ENCODE assay signal across 9 cellular contexts in the genomic region with DNA sequence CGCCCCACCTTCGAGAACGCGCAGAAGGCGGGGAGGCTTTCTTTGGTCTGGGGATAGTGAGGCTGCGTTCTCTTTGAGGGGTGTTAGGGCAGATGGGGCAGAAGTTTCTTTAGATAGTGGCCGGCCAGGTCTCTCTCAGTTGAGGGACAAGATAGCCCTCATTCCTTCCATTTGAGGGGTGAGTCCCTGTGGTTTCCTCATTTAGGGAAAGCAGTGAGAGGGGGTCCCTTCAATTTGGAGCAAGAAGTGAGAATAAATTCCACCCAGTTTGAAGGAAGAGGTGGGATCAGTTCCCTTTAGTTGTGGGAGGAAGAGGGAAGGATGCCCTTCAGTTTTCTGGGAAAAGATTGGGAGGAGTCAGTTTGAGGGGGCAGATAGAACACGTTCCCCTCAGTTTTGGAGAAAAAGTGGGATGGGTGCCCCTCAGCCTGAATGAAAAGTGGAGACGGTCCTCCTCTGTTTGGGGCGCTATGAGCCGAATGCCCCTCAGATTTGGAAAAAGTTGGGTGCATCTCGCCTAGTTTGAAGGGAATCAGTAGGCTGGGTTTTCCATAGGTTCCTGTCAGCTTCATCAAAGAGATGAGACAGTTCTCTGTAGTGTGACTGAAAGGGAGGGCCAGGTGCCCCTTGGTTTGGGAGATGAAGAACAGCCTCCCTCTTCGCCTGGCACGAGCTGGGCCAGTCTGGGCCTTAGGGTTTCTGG. TPM values are rescaled to one million over a fixed set of nuclear protein-coding genes. Genes with fewer than 3 reads are reported as not detected.
A peak's percentile ranks its signal among the peaks of the same experiment; 100 is the strongest.
DNase-seq lines count a peak whose midpoint lies in the region; ATAC-seq and TF ChIP-seq lines count a peak whose summit lies in the region.
"Had no signal": no experiment of that assay in that cellular context is flagged by ENCODE, and none has a peak within 500 bp of the region (broad histone marks: within the 10 kb centered on the region; RNA-seq: fewer than 3 reads in every experiment).

No MANE protein-coding gene starts in this region.

- 6 to 7% methylated on average over 14 of the region's 14 CpGs for WGBS in ectodermal cell, 2 experiments

- H3K4me3 Mint-ChIP-seq in CD8-positive, alpha-beta memory T cell = peak overlapping the region; percentile 82 to 97 (median 91)
- H3K4me3 Mint-ChIP-seq in neural progenitor cell = peak overlapping the region; percentile 92

- peaks cover 31 to 56% (median 52%) of the 10 kb centered on the region in 3 donors for H3K4me1 Mint-ChIP-seq in CD8-positive, alpha-beta memory T cell
- H3K4me1 Mint-ChIP-seq in neural progenitor cell = peaks cover 27% of the 10 kb centered on the region

- H2AFZ ChIP-seq in neural progenitor cell (replicated peaks) = peak overlapping the region; percentile 96

- ATAC-seq in HG03280 (IDR thresholded peaks at IDR 0.05; ENCODE audit: unreplicated experiment) (no peak), HG02623 (IDR thresholded peaks at IDR 0.05; ENCODE audit: unreplicated experiment) (no peak)

- no peaks in the 10 kb centered on the region for H3K9me3 ChIP-seq in CD8-positive, alpha-beta memory T cell (ENCODE audit: low read length)
- H3K9me3 ChIP-seq in ectodermal cell (ENCODE audit: control insufficient read depth, low read length) = no peaks in the 10 kb centered on the region
- H3K9me3 ChIP-seq in neural progenitor cell (ENCODE audit: low read depth) = no peaks in the 10 kb centered on the region
- H3K9me3 ChIP-seq: adrenal gland had no signal

- H3K27me3 ChIP-seq in CD8-positive, alpha-beta memory T cell (ENCODE audit: insufficient read depth, low read length, poor library complexity, severe bottlenecking) = no peaks in the 10 kb centered on the region
- peaks cover 40% of the 10 kb centered on the region for H3K27me3 ChIP-seq in ectodermal cell (ENCODE audit: control insufficient read depth, insufficient read depth, low read length, poor library complexity, severe bottlenecking)
- peaks cover 41% of the 10 kb centered on the region for H3K27me3 ChIP-seq in neural progenitor cell

- peak overlapping the region; percentile 73 for H3K4me3 ChIP-seq in CD8-positive, alpha-beta memory T cell (ENCODE audit: low read length)
- H3K4me3 ChIP-seq in ectodermal cell (ENCODE audit: insufficient read depth, low read depth, low read length) (peak overlapping the region; percentile 63), neural progenitor cell (peak overlapping the region; percentile 64)

- POLR2A ChIA-PET in CD8-positive, alpha-beta memory T cell (lab: Charles Lee) = interaction anchor here (0.5 to 2.0 kb wide), 4 partner anchors 21 to 751 kb away, joined by 3 to 14 read pairs (median 4); a partner anchor contains a TSS
- POLR2A ChIA-PET in GM10248 (lab: Yijun Ruan, JAX) = interaction anchor here (0.6 to 2.4 kb wide), 8 partner anchors 9 to 206 kb away, joined by 4 to 11 read pairs (median 5); a partner anchor contains a TSS

- no peaks in the 10 kb centered on the region for H3K36me3 ChIP-seq in CD8-positive, alpha-beta memory T cell (ENCODE audit: insufficient read depth, low read length)
- H3K36me3 ChIP-seq in ectodermal cell (ENCODE audit: control insufficient read depth, insufficient read depth, low read length) (no peaks in the 10 kb centered on the region), neural progenitor cell (no peaks in the 10 kb centered on the region)
- H3K36me3 ChIP-seq: adrenal gland had no signal

- H3K4me2 ChIP-seq in neural progenitor cell = peak overlapping the region; percentile 92

- no peak for DNase-seq in CD8-positive, alpha-beta memory T cell
- peak; percentile 36 for DNase-seq in NAMALWA (ENCODE audit: low spot score)
- DNase-seq in neural progenitor cell (ENCODE audit: low spot score) = no peak
- DNase-seq in kidney glomerular epithelial cell (lab: John Stamatoyannopoulos, UW) = no peak
- no peak for DNase-seq in GM10248 (ENCODE audit: extremely low spot score)

- peaks cover 0 to 4% (median 0%) of the 10 kb centered on the region in 3 donors for H3K36me3 Mint-ChIP-seq in CD8-positive, alpha-beta memory T cell
- H3K36me3 Mint-ChIP-seq in neural progenitor cell = no peaks in the 10 kb centered on the region

- H3F3A ChIP-seq in neural progenitor cell (ENCODE audit: low read depth) = peaks cover 35% of the 10 kb centered on the region

- H3K79me2 ChIP-seq in neural progenitor cell (ENCODE audit: low read depth) = no peaks in the 10 kb centered on the region

- TF ChIP-seq CTCF in neural progenitor cell (IDR thresholded peaks at IDR 0.05) (no peak), GM10248 (IDR thresholded peaks at IDR 0.05; ENCODE audit: control extremely low read depth, extremely low read depth, low read depth, missing control alignments) (no peak)

- no peaks in the 10 kb centered on the region for H3K9me3 Mint-ChIP-seq in CD8-positive, alpha-beta memory T cell
- H3K9me3 Mint-ChIP-seq in neural progenitor cell = no peaks in the 10 kb centered on the region

- H3K9ac ChIP-seq in neural progenitor cell = no peak overlapping the region

- peak overlapping the region; percentile 54 to 97 (median 89) for H3K27ac Mint-ChIP-seq in CD8-positive, alpha-beta memory T cell
- H3K27ac Mint-ChIP-seq in neural progenitor cell = peak overlapping the region; percentile 87

- CTCF ChIA-PET in CD8-positive, alpha-beta memory T cell (lab: Charles Lee) = interaction anchor here (0.7 to 1.9 kb wide), 6 partner anchors 12 to 266 kb away, joined by 3 to 7 read pairs (median 3); a partner anchor contains a TSS
- CTCF ChIA-PET in GM10248 (lab: Yijun Ruan, JAX) = interaction anchor here (1.0 to 5.3 kb wide), 10 partner anchors 10 to 273 kb away, joined by 3 to 32 read pairs (median 5); a partner anchor contains a TSS

- peaks cover 48% of the 10 kb centered on the region for H3K4me1 ChIP-seq in CD8-positive, alpha-beta memory T cell (ENCODE audit: insufficient read depth, low read length)
- H3K4me1 ChIP-seq in ectodermal cell (ENCODE audit: control insufficient read depth, insufficient read depth, low read length) (peaks cover 30% of the 10 kb centered on the region), neural progenitor cell (peaks cover 25% of the 10 kb centered on the region)

- no peaks in the 10 kb centered on the region for H3K27me3 Mint-ChIP-seq in CD8-positive, alpha-beta memory T cell
- H3K27me3 Mint-ChIP-seq in neural progenitor cell (ENCODE audit: insufficient read depth, low read depth) = peaks cover 26% of the 10 kb centered on the region

- H3K27ac ChIP-seq in CD8-positive, alpha-beta memory T cell (ENCODE audit: low read depth, low read length) = peak overlapping the region; percentile 29
- no peak overlapping the region for H3K27ac ChIP-seq in ectodermal cell (ENCODE audit: insufficient read depth, low read depth, low read length, poor library complexity, severe bottlenecking)
- no peak overlapping the region for H3K27ac ChIP-seq in neural progenitor cell

- H4K20me1 ChIP-seq in neural progenitor cell (ENCODE audit: low read depth) = peaks cover 6% of the 10 kb centered on the region

RNA-seq across cellular contexts. Expression of a gene that starts 0.6 kb away (rescaled TPM):
- total RNA-seq in CD8-positive, alpha-beta memory T cell = 100 to 1,000 TPM; 111 to 117 TPM
- polyA plus RNA-seq in CD8-positive, alpha-beta memory T cell = 5.5 TPM
- polyA plus RNA-seq in ectodermal cell (2013, experiment 1 of 4) = 20.6 TPM
- polyA plus RNA-seq in ectodermal cell (2013, experiment 2 of 4) = 17.2 TPM
- polyA plus RNA-seq in ectodermal cell (2013, experiment 3 of 4) = 16.0 TPM
- 17.1 TPM for polyA plus RNA-seq in ectodermal cell (2013, experiment 4 of 4)
- 5.5 and 14.2 TPM in 2 replicates for total RNA-seq in neural progenitor cell (ENCODE audit: low replicate concordance)

RNA-seq across cellular contexts. Expression of a gene that starts 0.9 kb away (rescaled TPM):
- 1 to 10 TPM; 5.2 TPM for total RNA-seq in CD8-positive, alpha-beta memory T cell
- not detected for polyA plus RNA-seq in CD8-positive, alpha-beta memory T cell
- 3.1 TPM for polyA plus RNA-seq in ectodermal cell (2013, experiment 1 of 4)
- polyA plus RNA-seq in ectodermal cell (2013, experiment 2 of 4) = 3.3 TPM
- polyA plus RNA-seq in ectodermal cell (2013, experiment 3 of 4) = 3.5 TPM
- polyA plus RNA-seq in ectodermal cell (2013, experiment 4 of 4) = 3.8 TPM
- total RNA-seq in neural progenitor cell (ENCODE audit: low replicate concordance) = 2.5 and 4.2 TPM in 2 replicates

RNA-seq across cellular contexts. Expression of a gene that starts 20.9 kb away (rescaled TPM):
- total RNA-seq in CD8-positive, alpha-beta memory T cell = 10 to 100 TPM; 58.4 to 69.5 TPM
- 83.7 TPM for polyA plus RNA-seq in CD8-positive, alpha-beta memory T cell
- polyA plus RNA-seq in ectodermal cell (2013, experiment 1 of 4) = 34.1 TPM
- polyA plus RNA-seq in ectodermal cell (2013, experiment 2 of 4) = 38.5 TPM
- polyA plus RNA-seq in ectodermal cell (2013, experiment 3 of 4) = 33.7 TPM
- 34.7 TPM for polyA plus RNA-seq in ectodermal cell (2013, experiment 4 of 4)
- total RNA-seq in neural progenitor cell (ENCODE audit: low replicate concordance) = 27.3 and 39.4 TPM in 2 replicates

RNA-seq across cellular contexts. Expression of a gene that starts 31.5 kb away (rescaled TPM):
- 10 to 100 TPM; 25.3 to 29.3 TPM for total RNA-seq in CD8-positive, alpha-beta memory T cell
- 1.6 TPM for polyA plus RNA-seq in CD8-positive, alpha-beta memory T cell
- 6.3 TPM for polyA plus RNA-seq in ectodermal cell (2013, experiment 1 of 4)
- 10.4 TPM for polyA plus RNA-seq in ectodermal cell (2013, experiment 2 of 4)
- 5.7 TPM for polyA plus RNA-seq in ectodermal cell (2013, experiment 3 of 4)
- 9.2 TPM for polyA plus RNA-seq in ectodermal cell (2013, experiment 4 of 4)
- total RNA-seq in neural progenitor cell (ENCODE audit: low replicate concordance) = 4.0 and 6.2 TPM in 2 replicates

RNA-seq across cellular contexts. Expression of a gene that starts 48.9 kb away (rescaled TPM):
- total RNA-seq in CD8-positive, alpha-beta memory T cell = 1 to 10 TPM; 5.0 to 5.3 TPM
- not detected for polyA plus RNA-seq in CD8-positive, alpha-beta memory T cell
- polyA plus RNA-seq in ectodermal cell (2013, experiment 1 of 4) = 2.4 TPM
- 1.5 TPM for polyA plus RNA-seq in ectodermal cell (2013, experiment 2 of 4)
- polyA plus RNA-seq in ectodermal cell (2013, experiment 3 of 4) = 1.7 TPM
- 2.3 TPM for polyA plus RNA-seq in ectodermal cell (2013, experiment 4 of 4)
- 1.9 TPM in 1 of 2 replicates, not detected in the other for total RNA-seq in neural progenitor cell (ENCODE audit: low replicate concordance)
